8 cellular contexts compared by ENCODE assay signal in genomic region chr3:4752201-4753072, GRCh38.
DNase-seq lines count a peak whose midpoint lies in the region; ATAC-seq and TF ChIP-seq lines count a peak whose summit lies in the region.

No MANE protein-coding gene starts in this region.

- H3K9me3 ChIP-seq in skeletal muscle tissue (ENCODE audit: control insufficient read depth in 3 of 3, low read length in 3 of 3): no peaks in the 10 kb centered on the region

- H3K9ac ChIP-seq in skeletal muscle tissue (ENCODE audit: low read depth in 1 of 3, low read length in 3 of 3): no peak overlapping the region

- peak overlapping the region; percentile 88 for H3K27ac ChIP-seq in skeletal muscle tissue (ENCODE audit: low read depth, low read length)

- H3K4me3 ChIP-seq in fibroblast of the aortic adventitia (ENCODE audit: low read depth, low read length): no peak overlapping the region
- no peak overlapping the region for H3K4me3 ChIP-seq in skeletal muscle tissue (ENCODE audit: low read length in 3 of 3)

- no peaks in the 10 kb centered on the region for H3K36me3 ChIP-seq in skeletal muscle tissue (ENCODE audit: control insufficient read depth in 3 of 3, insufficient read depth in 3 of 3, low read length in 3 of 3)

- TF ChIP-seq CTCF in fibroblast of the aortic adventitia (IDR thresholded peaks at IDR 0.05; ENCODE audit: insufficient read depth, low read length): no peak

- DNase-seq in NOMO-1 treated with DMSO at 0.1 percent for 48 hours (lab: John Stamatoyannopoulos, UW; ENCODE audit: unreplicated experiment) (peak; percentile 99), fibroblast of the aortic adventitia (ENCODE audit: low read depth) (peak; percentile 42), NCI-H510A (lab: John Stamatoyannopoulos, UW) (no peak), DMS153 (lab: John Stamatoyannopoulos, UW) (no peak)

- H3K4me1 ChIP-seq in skeletal muscle tissue (ENCODE audit: control insufficient read depth in 3 of 3, insufficient read depth in 3 of 3, low read length in 3 of 3): peaks cover 24 to 31% (median 30%) of the 10 kb centered on the region in 3 donors

- no peaks in the 10 kb centered on the region for H3K27me3 ChIP-seq in skeletal muscle tissue (ENCODE audit: control insufficient read depth in 3 of 3, insufficient read depth in 3 of 3, low read length in 3 of 3)

- ATAC-seq in GM19043 (IDR thresholded peaks at IDR 0.05; ENCODE audit: low read depth, unreplicated experiment) (peak; percentile 30), HG02623 (IDR thresholded peaks at IDR 0.05; ENCODE audit: unreplicated experiment) (no peak), GM19351 (IDR thresholded peaks at IDR 0.05; ENCODE audit: unreplicated experiment) (no peak)

Comparison
In these comparisons a context has a peak if more than half of its experiments do, and no peak if none do; other contexts are left out.
1. DNase-seq: peak in NOMO-1 treated with DMSO at 0.1 percent for 48 hours (single experiment) and fibroblast of the aortic adventitia (single experiment); none in NCI-H510A (single experiment) and DMS153 (single experiment).